In genomic region chrX:129755779-129756650, GRCh38 we compare ENCODE assay signal across 1 cellular context.
A peak's percentile ranks its signal among the peaks of the same experiment; 100 is the strongest.
TF ChIP-seq lines count a peak whose summit lies in the region.

No MANE protein-coding gene starts in this region.

TF ChIP-seq in K562, 482 proteins besides CTCF, POLR2A, EP300 and RAD21:
- TF ChIP-seq NKRF (IDR thresholded peaks at IDR 0.05; ENCODE audit: borderline replicate concordance) (no peak), NCOR1 (IDR thresholded peaks at IDR 0.05) (no peak), PHF8 (IDR thresholded peaks at IDR 0.05; ENCODE audit: borderline replicate concordance, low read length) (no peak), FUS (optimal IDR thresholded peaks at IDR 0.05; ENCODE audit: low read depth, low read length) (no peak), USF2 (CRISPR knock-in tag; IDR thresholded peaks at IDR 0.05) (peak; percentile 22; the same call in 1 of the 2 replicates), CBX8 (IDR thresholded peaks at IDR 0.05; ENCODE audit: borderline replicate concordance, extremely low read depth, low read depth, low read length, poor library complexity, severe bottlenecking) (no peak), USF1 (CRISPR knock-in tag; IDR thresholded peaks at IDR 0.05) (0 out of 2 replicates have a peak, but pooled peaks have one; percentile 12), DMBX1 (CRISPR knock-in tag; IDR thresholded peaks at IDR 0.05; ENCODE audit: borderline replicate concordance) (no peak), CHD4 (IDR thresholded peaks at IDR 0.05; ENCODE audit: insufficient read depth, insufficient replicate concordance, low read depth, low read length, poor library complexity, severe bottlenecking) (no peak), RAD51 (IDR thresholded peaks at IDR 0.05; ENCODE audit: borderline replicate concordance, low read depth) (peak; percentile 51; the same call in 1 of the 2 replicates), SMC3 (conservative IDR thresholded peaks at IDR 0.05; ENCODE audit: insufficient read depth, low read depth, low read length) (0 out of 2 replicates have a peak, but pooled peaks have one; percentile 8), FOXA3 (CRISPR knock-in tag; conservative IDR thresholded peaks at IDR 0.05 in 1 of 2, IDR thresholded peaks at IDR 0.05 in 1 of 2) (no peak)
TF ChIP-seq in K562: peak in this region for 4.
